Comparison of ENCODE assay signal across 10 cellular contexts in genomic region chr9:3880851-3881250, GRCh38.
DNase-seq lines count a peak whose midpoint lies in the region; TF ChIP-seq lines count a peak whose summit lies in the region.
"Had no signal": no experiment of that assay in that cellular context is flagged by ENCODE, and none has a peak within 500 bp of the region (broad histone marks: within the 10 kb centered on the region; RNA-seq: fewer than 3 reads in every experiment).

No MANE protein-coding gene starts in this region.

- DNase-seq in DMS53 (lab: John Stamatoyannopoulos, UW) = peak; percentile 1
- DNase-seq in DMS53 treated with DMSO at 0.1 percent for 48 hours (lab: John Stamatoyannopoulos, UW; ENCODE audit: unreplicated experiment) = no peak
- peak; percentile 96 for DNase-seq in amniotic epithelial cell (ENCODE audit: low read depth)
- DNase-seq in glomerular visceral epithelial cell (ENCODE audit: extremely low spot score) = peak; percentile 85
- no peak for DNase-seq in thyroid gland
- no peak for DNase-seq in activated gamma-delta T cell (lab: John Stamatoyannopoulos, UW)
- DNase-seq in H7 = no peak
- no peak for DNase-seq in NCI-H2029 treated with DMSO at 0.1 percent for 48 hours (lab: John Stamatoyannopoulos, UW)
- DNase-seq: activated CD8-positive, alpha-beta memory T cell treated with anti-CD3 and anti-CD28 coated beads, Interleukin-2, amount 50 U/mL, for 4 hours had no signal

- H3K36me3 ChIP-seq in thyroid gland (no peaks in the 10 kb centered on the region), H7 (replicated peaks; ENCODE audit: control insufficient read depth, insufficient read depth, low read length) (no peaks in the 10 kb centered on the region)

- H3K4me3 ChIP-seq in thyroid gland (replicated peaks in 1 of 3) (no peak overlapping the region), H7 (ENCODE audit: insufficient read depth, low read depth, low read length) (no peak overlapping the region)

- intact Hi-C loops in thyroid gland (cut with DNase I) = no loop called here

- 53 to 79% methylated on average over 1 of the region's 1 CpG for WGBS in thyroid gland, 2 donors

- peak overlapping the region in 2 of 3 donors; percentile 79 to 88 for H3K27ac ChIP-seq in thyroid gland
- H3K27ac ChIP-seq: 22Rv1 had no signal

- no peaks in the 10 kb centered on the region for H3K9me3 ChIP-seq in thyroid gland

- H3K27me3 ChIP-seq in thyroid gland (no peaks in the 10 kb centered on the region), H7 (ENCODE audit: control insufficient read depth, insufficient read depth, low read length) (no peaks in the 10 kb centered on the region)

- H3K4me1 ChIP-seq in thyroid gland = peaks cover 19 to 54% of the 10 kb centered on the region in 2 donors

- TF ChIP-seq POLR2A in thyroid gland (IDR thresholded peaks at IDR 0.05) = no peak

- TF ChIP-seq CTCF in thyroid gland (IDR thresholded peaks at IDR 0.05) = no peak

Comparison
In these comparisons a context has a peak if more than half of its experiments do, and no peak if none do; other contexts are left out.
1. DNase-seq: peak in DMS53 (single experiment), amniotic epithelial cell (single experiment) and glomerular visceral epithelial cell (single experiment); none in DMS53 treated with DMSO at 0.1 percent for 48 hours (single experiment), thyroid gland (0 of 2), activated gamma-delta T cell (single experiment), H7 (single experiment) and NCI-H2029 treated with DMSO at 0.1 percent for 48 hours (single experiment).